Comparison of ENCODE assay signal across 8 cellular contexts in genomic region chr2:201126308-201127127, GRCh38. TPM values are rescaled to one million over a fixed set of nuclear protein-coding genes. Genes with fewer than 3 reads are reported as not detected.
DNase-seq lines count a peak whose midpoint lies in the region; ATAC-seq and TF ChIP-seq lines count a peak whose summit lies in the region.

No MANE protein-coding gene starts in this region.

- peaks cover 33% of the 10 kb centered on the region for H3K4me1 ChIP-seq in IMR-90 (ENCODE audit: control insufficient read depth, insufficient read depth, low read length)

- peaks cover 2% of the 10 kb centered on the region; the same call in 1 of the 2 replicates for H3K36me3 ChIP-seq in IMR-90 (ENCODE audit: control insufficient read depth, insufficient read depth, low read length)

- H3K56ac ChIP-seq in IMR-90 (ENCODE audit: extremely low read depth, insufficient read depth, low read length), result peak overlapping the region; percentile 65; the same call in 1 of the 2 replicates

- H3K9me1 ChIP-seq in IMR-90 (ENCODE audit: insufficient read depth, low read length), result peaks cover 44% of the 10 kb centered on the region

- peak overlapping the region; percentile 92 for H3K23ac ChIP-seq in IMR-90 (ENCODE audit: low read depth, low read length)

- DNase-seq in activated T-cell treated with anti-CD3 and anti-CD28 coated beads, Interleukin-2, amount 50 U/mL, for 72 hours, result no peak
- DNase-seq in activated T-cell treated with anti-CD3 and anti-CD28 coated beads for 4 hours (no peak), IMR-90 (peak; percentile 49), GM10248 (ENCODE audit: extremely low spot score) (no peak), COLO829 (ENCODE audit: low spot score) (no peak), NCI-H2029 (lab: John Stamatoyannopoulos, UW) (no peak)
- no peak for DNase-seq in natural killer cell treated with Interleukin-12 subunit alpha and Interleukin-12 subunit beta and Interleukin-15 and Interleukin-18, amount 100 ng/mL, for 72 hours (ENCODE audit: low spot score)

- H3K27me3 ChIP-seq in IMR-90 (ENCODE audit: control insufficient read depth, insufficient read depth, low read length), result no peaks in the 10 kb centered on the region

- peaks cover 34 to 45% of the 10 kb centered on the region in 2 donors for H3K36me3 Mint-ChIP-seq in activated T-cell treated with anti-CD3 and anti-CD28 coated beads, Interleukin-2, amount 50 U/mL, for 72 hours (ENCODE audit: insufficient read depth in 2 of 2)
- H3K36me3 Mint-ChIP-seq in natural killer cell treated with Interleukin-12 subunit alpha and Interleukin-12 subunit beta and Interleukin-15 and Interleukin-18, amount 100 ng/mL, for 72 hours, result peaks cover 41% of the 10 kb centered on the region

- peak overlapping the region; percentile 66 to 91; a peak in 3 of 4 replicates for H4K8ac ChIP-seq in IMR-90 (ENCODE audit: low read depth in 2 of 2, low read length in 2 of 2)

- WGBS in IMR-90 (ENCODE audit: extremely low coverage in 2 of 2, insufficient read length in 1 of 2), 2 experiments, result 18% methylated on average over 8 of the region's 9 CpGs; no CpG with 5 or more reads in 1 of the 2 experiments

- no peak for ATAC-seq in activated T-cell treated with anti-CD3 and anti-CD28 coated beads, Interleukin-2, amount 50 U/mL, for 72 hours (replicated peaks in 1 of 2)
- peak; percentile 38 for ATAC-seq in IMR-90 (ENCODE audit: low read depth)
- ATAC-seq in natural killer cell treated with Interleukin-12 subunit alpha and Interleukin-12 subunit beta and Interleukin-15 and Interleukin-18, amount 100 ng/mL, for 72 hours, result peak; percentile 24 to 37

- H3K79me1 ChIP-seq in IMR-90 (ENCODE audit: low read depth in 1 of 2, low read length in 2 of 2), result peaks cover 45 to 81% of the 10 kb centered on the region in 2 experiments

- H2BK5ac ChIP-seq in IMR-90 (ENCODE audit: low read depth, low read length, poor library complexity, severe bottlenecking), result peak overlapping the region; percentile 91

- H3K27ac ChIP-seq in IMR-90 (ENCODE audit: insufficient read depth, low read length), result peak overlapping the region; percentile 86
- H3K27ac ChIP-seq in cingulate gyrus (ENCODE audit: low read depth, low read length), result peak overlapping the region; percentile 81

- H4K91ac ChIP-seq in IMR-90 (ENCODE audit: insufficient read depth, low read depth, low read length), result peak overlapping the region; percentile 84

- peak overlapping the region; percentile 94; the same call in 1 of the 2 replicates for H2AK5ac ChIP-seq in IMR-90 (ENCODE audit: low read depth, low read length)

- H3K14ac ChIP-seq in IMR-90 (replicated peaks; ENCODE audit: low read depth, low read length), result peak overlapping the region; percentile 96

- H4K20me1 ChIP-seq in IMR-90 (ENCODE audit: insufficient read depth, low read length), result peaks cover 17% of the 10 kb centered on the region; the same call in 1 of the 2 replicates

- TF ChIP-seq CTCF in IMR-90 (conservative IDR thresholded peaks at IDR 0.05; ENCODE audit: low read depth, low read length), result no peak
- TF ChIP-seq CTCF in GM10248 (IDR thresholded peaks at IDR 0.05; ENCODE audit: control extremely low read depth, extremely low read depth, low read depth, missing control alignments), result no peak

- H3K4me2 ChIP-seq in IMR-90 (ENCODE audit: low read depth, low read length), result peak overlapping the region; percentile 73

- in situ Hi-C loops in IMR-90 (cut with MboI; ENCODE audit: low sequenced_read_pairs), result no loop called here

- peak overlapping the region; percentile 90 for H3K4ac ChIP-seq in IMR-90 (ENCODE audit: low read depth, low read length)

- peak overlapping the region; percentile 76 for H4K5ac ChIP-seq in IMR-90 (ENCODE audit: low read depth, low read length)

- no peak overlapping the region for H2AFZ ChIP-seq in IMR-90 (replicated peaks; ENCODE audit: low read length, poor library complexity)

- no peaks in the 10 kb centered on the region for H3K27me3 Mint-ChIP-seq in activated T-cell treated with anti-CD3 and anti-CD28 coated beads, Interleukin-2, amount 50 U/mL, for 72 hours (ENCODE audit: low read depth)
- H3K27me3 Mint-ChIP-seq in natural killer cell treated with Interleukin-12 subunit alpha and Interleukin-12 subunit beta and Interleukin-15 and Interleukin-18, amount 100 ng/mL, for 72 hours, result no peaks in the 10 kb centered on the region

- no peak for TF ChIP-seq POLR2A in IMR-90 (IDR thresholded peaks at IDR 0.05; ENCODE audit: low read depth, low read length)

- H3K18ac ChIP-seq in IMR-90 (ENCODE audit: low read depth, low read length), result peak overlapping the region; percentile 72

- H3K9me3 ChIP-seq in IMR-90 (ENCODE audit: control insufficient read depth, insufficient read depth, low read length), result no peaks in the 10 kb centered on the region

- H3K9ac ChIP-seq in IMR-90 (ENCODE audit: low read depth, low read length), result peak overlapping the region; percentile 17; the same call in 1 of the 2 replicates

- H3K4me3 Mint-ChIP-seq in activated T-cell treated with anti-CD3 and anti-CD28 coated beads, Interleukin-2, amount 50 U/mL, for 72 hours, result peak overlapping the region; percentile 98 to 100
- H3K4me3 Mint-ChIP-seq in natural killer cell treated with Interleukin-12 subunit alpha and Interleukin-12 subunit beta and Interleukin-15 and Interleukin-18, amount 100 ng/mL, for 72 hours, result peak overlapping the region; percentile 94

- POLR2A ChIA-PET in IMR-90 (lab: Charles Lee; ENCODE audit: unreplicated experiment) (no interaction called here), GM10248 (lab: Yijun Ruan, JAX) (interaction anchor here (1.3 kb wide), 1 partner anchor 11 kb away, joined by 6 read pairs; no protein-coding TSS in a partner anchor)

- intact Hi-C loops in IMR-90 (cut with micrococcal nuclease), result loop anchor here (1.0 kb wide), 1 partner anchor 8 kb away; no protein-coding TSS in a partner anchor

- peak overlapping the region; percentile 76 for H2AK9ac ChIP-seq in IMR-90 (replicated peaks; ENCODE audit: low read depth, low read length, poor library complexity)

- peak overlapping the region; percentile 98 for H3K27ac Mint-ChIP-seq in activated T-cell treated with anti-CD3 and anti-CD28 coated beads, Interleukin-2, amount 50 U/mL, for 72 hours
- peak overlapping the region; percentile 100 for H3K27ac Mint-ChIP-seq in natural killer cell treated with Interleukin-12 subunit alpha and Interleukin-12 subunit beta and Interleukin-15 and Interleukin-18, amount 100 ng/mL, for 72 hours

- peak overlapping the region; percentile 88 for H2BK120ac ChIP-seq in IMR-90 (ENCODE audit: low read depth, low read length)

- no peak for TF ChIP-seq RAD21 in IMR-90 (IDR thresholded peaks at IDR 0.05; ENCODE audit: low read length)

- H2BK20ac ChIP-seq in IMR-90 (ENCODE audit: low read depth, low read length), result peak overlapping the region; percentile 93

- no TSS peak for BruUV-seq in IMR-90 (replicated peaks; lab: Mats Ljungman, UMichigan)

- dilution Hi-C loops in IMR-90 (cut with HindIII; ENCODE audit: low sequenced_read_pairs, unreplicated experiment), result no loop called here

- CTCF ChIA-PET in IMR-90 (lab: Yijun Ruan, JAX), result interaction anchor here (1.7 kb wide), 1 partner anchor 32 kb away, joined by 7 read pairs; no protein-coding TSS in a partner anchor
- CTCF ChIA-PET in GM10248 (lab: Yijun Ruan, JAX), result interaction anchor here (1.0 to 1.7 kb wide), 2 partner anchors 26 to 29 kb away, joined by 3 to 6 read pairs; no protein-coding TSS in a partner anchor

- H3K4me3 ChIP-seq in IMR-90 (ENCODE audit: insufficient read depth, low read depth, low read length), result no peak overlapping the region

- H3K9me3 Mint-ChIP-seq in activated T-cell treated with anti-CD3 and anti-CD28 coated beads, Interleukin-2, amount 50 U/mL, for 72 hours, result no peaks in the 10 kb centered on the region
- no peaks in the 10 kb centered on the region for H3K9me3 Mint-ChIP-seq in natural killer cell treated with Interleukin-12 subunit alpha and Interleukin-12 subunit beta and Interleukin-15 and Interleukin-18, amount 100 ng/mL, for 72 hours

- H3K4me1 Mint-ChIP-seq in activated T-cell treated with anti-CD3 and anti-CD28 coated beads, Interleukin-2, amount 50 U/mL, for 72 hours (ENCODE audit: low read depth), result peaks cover 85% of the 10 kb centered on the region
- peaks cover 62 to 82% of the 10 kb centered on the region in 2 donors for H3K4me1 Mint-ChIP-seq in natural killer cell treated with Interleukin-12 subunit alpha and Interleukin-12 subunit beta and Interleukin-15 and Interleukin-18, amount 100 ng/mL, for 72 hours (ENCODE audit: low read depth in 2 of 2)

- H2BK15ac ChIP-seq in IMR-90 (ENCODE audit: low read depth, low read length), result peak overlapping the region; percentile 69; the same call in 1 of the 3 replicates

RNA-seq across cellular contexts. Expression of gene CFLAR, which starts 10.6 kb away (rescaled TPM):
- total RNA-seq in activated T-cell treated with anti-CD3 and anti-CD28 coated beads, Interleukin-2, amount 50 U/mL, for 72 hours, result 100 to 1,000 TPM; 232 to 385 TPM
- total RNA-seq in IMR-90 (2012; rRNA removed), result 48.3 and 59.9 TPM in 2 replicates
- polyA plus RNA-seq in IMR-90 (2012; rRNA removed), result 23.8 and 29.2 TPM in 2 replicates
- 8.6 and 21.0 TPM in 2 replicates for polyA plus RNA-seq in IMR-90 (2012; cell fraction: cytosol; rRNA removed)
- polyA plus RNA-seq in IMR-90 (2012; cell fraction: nucleus; rRNA removed; ENCODE audit: low replicate concordance), result 32.8 and 76.8 TPM in 2 replicates
- 100 to 1,000 TPM; 366 to 438 TPM for total RNA-seq in natural killer cell treated with Interleukin-12 subunit alpha and Interleukin-12 subunit beta and Interleukin-15 and Interleukin-18, amount 100 ng/mL, for 72 hours

RNA-seq across cellular contexts. Expression of gene NDUFB3, which starts 54.7 kb away (rescaled TPM):
- total RNA-seq in activated T-cell treated with anti-CD3 and anti-CD28 coated beads, Interleukin-2, amount 50 U/mL, for 72 hours, result 10 to 100 TPM; 52.9 to 59.8 TPM
- 41.0 and 105 TPM in 2 replicates for total RNA-seq in IMR-90 (2012; rRNA removed)
- 87.0 and 98.7 TPM in 2 replicates for polyA plus RNA-seq in IMR-90 (2012; rRNA removed)
- polyA plus RNA-seq in IMR-90 (2012; cell fraction: cytosol; rRNA removed), result 10.7 and 24.8 TPM in 2 replicates
- polyA plus RNA-seq in IMR-90 (2012; cell fraction: nucleus; rRNA removed; ENCODE audit: low replicate concordance), result 1.6 and 15.7 TPM in 2 replicates
- total RNA-seq in natural killer cell treated with Interleukin-12 subunit alpha and Interleukin-12 subunit beta and Interleukin-15 and Interleukin-18, amount 100 ng/mL, for 72 hours, result 100 to 1,000 TPM; 104 to 124 TPM

RNA-seq across cellular contexts. Expression of gene HYCC2, which starts 55.0 kb away (rescaled TPM):
- 10 to 100 TPM; 31.5 to 38.0 TPM for total RNA-seq in activated T-cell treated with anti-CD3 and anti-CD28 coated beads, Interleukin-2, amount 50 U/mL, for 72 hours
- 9.1 and 10.0 TPM in 2 replicates for total RNA-seq in IMR-90 (2012; rRNA removed)
- 1.7 and 2.2 TPM in 2 replicates for polyA plus RNA-seq in IMR-90 (2012; rRNA removed)
- polyA plus RNA-seq in IMR-90 (2012; cell fraction: cytosol; rRNA removed), result 0.30 and 0.34 TPM in 2 replicates
- polyA plus RNA-seq in IMR-90 (2012; cell fraction: nucleus; rRNA removed; ENCODE audit: low replicate concordance), result 0.91 and 5.4 TPM in 2 replicates
- 10 to 100 TPM; 55.0 to 64.6 TPM for total RNA-seq in natural killer cell treated with Interleukin-12 subunit alpha and Interleukin-12 subunit beta and Interleukin-15 and Interleukin-18, amount 100 ng/mL, for 72 hours

RNA-seq across cellular contexts. Expression of gene CASP10, which starts 56.4 kb away (rescaled TPM):
- 10 to 100 TPM; 15.7 to 17.4 TPM for total RNA-seq in activated T-cell treated with anti-CD3 and anti-CD28 coated beads, Interleukin-2, amount 50 U/mL, for 72 hours
- 0.28 and 0.90 TPM in 2 replicates for total RNA-seq in IMR-90 (2012; rRNA removed)
- polyA plus RNA-seq in IMR-90 (2012; rRNA removed), result 0.12 and 0.13 TPM in 2 replicates
- polyA plus RNA-seq in IMR-90 (2012; cell fraction: cytosol; rRNA removed), result 0.11 TPM in 1 of 2 replicates, not detected in the other
- polyA plus RNA-seq in IMR-90 (2012; cell fraction: nucleus; rRNA removed; ENCODE audit: low replicate concordance), result 0.24 and 0.32 TPM in 2 replicates
- 10 to 100 TPM; 17.5 to 23.0 TPM for total RNA-seq in natural killer cell treated with Interleukin-12 subunit alpha and Interleukin-12 subunit beta and Interleukin-15 and Interleukin-18, amount 100 ng/mL, for 72 hours

Comparison
In these comparisons a context has a peak if more than half of its experiments do, and no peak if none do; other contexts are left out.
1. ATAC-seq: peak in IMR-90 (single experiment) and natural killer cell treated with Interleukin-12 subunit alpha and Interleukin-12 subunit beta and Interleukin-15 and Interleukin-18, amount 100 ng/mL, for 72 hours (2 of 2); none in activated T-cell treated with anti-CD3 and anti-CD28 coated beads, Interleukin-2, amount 50 U/mL, for 72 hours (0 of 2).